Comparison of ENCODE assay signal across 1 cellular context in the genomic region with DNA sequence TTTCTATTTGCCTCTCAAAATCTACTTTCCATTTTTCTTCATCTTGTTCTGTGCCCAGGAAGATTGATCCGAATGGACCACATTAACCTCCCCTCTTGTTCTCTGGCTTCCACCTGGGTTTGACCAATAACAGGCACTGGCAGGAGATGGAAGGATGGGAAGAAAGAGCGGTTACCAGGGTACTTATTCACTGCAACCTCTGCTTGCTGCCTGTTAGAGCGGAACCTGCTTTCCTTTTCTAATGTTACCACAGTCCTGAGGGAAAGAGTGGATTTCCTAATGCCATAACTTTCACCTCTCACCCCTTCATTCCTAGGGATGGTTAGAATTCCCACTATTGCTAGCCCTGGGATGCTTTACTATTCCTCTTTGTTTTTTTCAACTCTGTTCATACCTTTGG.
TF ChIP-seq lines count a peak whose summit lies in the region.

No MANE protein-coding gene starts in this region.

TF ChIP-seq in WTC11, 78 proteins besides CTCF, POLR2A, EP300 and RAD21 (continued from another document):
- TF ChIP-seq ZBTB43 (CRISPR knock-in tag; IDR thresholded peaks at IDR 0.05): no peak
- TF ChIP-seq CBFB (CRISPR knock-in tag; IDR thresholded peaks at IDR 0.05; ENCODE audit: low read depth): no peak
- TF ChIP-seq FOXJ3 (CRISPR knock-in tag; IDR thresholded peaks at IDR 0.05; ENCODE audit: borderline replicate concordance): no peak
- TF ChIP-seq SOX15 (CRISPR knock-in tag; IDR thresholded peaks at IDR 0.05): no peak
- no peak for TF ChIP-seq HMGXB4 (CRISPR knock-in tag; IDR thresholded peaks at IDR 0.05)
